ENCODE assay signal across 15 cellular contexts in the genomic region with DNA sequence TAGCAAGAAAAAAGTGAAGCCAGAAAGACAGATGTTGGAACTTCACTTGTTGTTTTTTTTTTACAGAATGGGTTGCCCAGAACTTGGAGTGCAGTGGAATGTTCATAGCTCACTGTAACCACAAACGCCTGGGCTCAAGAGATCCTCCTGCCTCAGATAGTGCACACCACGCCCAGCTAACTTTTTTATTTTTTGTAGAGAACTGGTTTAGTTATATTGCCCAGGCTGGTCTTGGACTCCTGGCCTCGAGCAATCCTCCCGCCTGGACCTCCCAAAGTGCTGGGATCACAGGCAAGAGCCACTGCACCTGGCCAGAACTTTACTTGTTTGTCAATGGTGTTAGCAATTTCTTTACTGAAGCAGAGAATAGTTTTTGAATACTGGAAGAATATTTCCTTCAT. TPM values are rescaled to one million over a fixed set of nuclear protein-coding genes. Genes with fewer than 3 reads are reported as not detected.
DNase-seq lines count a peak whose midpoint lies in the region; ATAC-seq and TF ChIP-seq lines count a peak whose summit lies in the region.
"Had no signal": no experiment of that assay in that cellular context is flagged by ENCODE, and none has a peak within 500 bp of the region (broad histone marks: within the 10 kb centered on the region; RNA-seq: fewer than 3 reads in every experiment).

No MANE protein-coding gene starts in this region.

- intact Hi-C loops in upper lobe of right lung (cut with DNase I), result no loop called here

- no peak for TF ChIP-seq CTCF in upper lobe of right lung (IDR thresholded peaks at IDR 0.05)

- H3K27me3 ChIP-seq in upper lobe of right lung, result no peaks in the 10 kb centered on the region

- ATAC-seq in upper lobe of right lung, result peak; percentile 22
- ATAC-seq: activated CD8-positive, alpha-beta memory T cell treated with anti-CD3 and anti-CD28 coated beads, Interleukin-2, amount 10 ng/mL, durations not matched to agents 7 days and 5 days had no signal

- DNase-seq in HCEC 1CT, result peak; percentile 21
- peak; percentile 73 for DNase-seq in amniotic epithelial cell (ENCODE audit: low read depth)
- DNase-seq in glomerular visceral epithelial cell (ENCODE audit: extremely low spot score), result peak; percentile 2
- no peak for DNase-seq in upper lobe of right lung
- DNase-seq in activated CD4-positive, alpha-beta T cell treated with anti-CD3 and anti-CD28 coated beads for 1 hour, result no peak
- DNase-seq in AML-193 (lab: John Stamatoyannopoulos, UW), result no peak
- DNase-seq in kidney tubule cell (ENCODE audit: low spot score), result no peak
- DNase-seq: activated CD4-positive, CD25-positive, alpha-beta regulatory T cell treated with anti-CD3 and anti-CD28 coated beads, Interleukin-2, amount 50 U/mL, for 72 hours; activated CD8-positive, alpha-beta memory T cell treated with anti-CD3 and anti-CD28 coated beads, Interleukin-2, amount 10 ng/mL, durations not matched to agents 7 days and 5 days; activated naive CD4-positive, alpha-beta T cell treated with anti-CD3 and anti-CD28 coated beads, Interleukin-2, amount 10 ng/mL, durations not matched to agents 7 days and 5 days; CD4-positive, alpha-beta T cell; effector CD4-positive, alpha-beta T cell; foreskin melanocyte; nephron progenitor cell had no signal

- no peaks in the 10 kb centered on the region for H3K4me1 ChIP-seq in upper lobe of right lung

- no peak overlapping the region for H3K4me3 ChIP-seq in upper lobe of right lung

- no peak overlapping the region for H3K27ac ChIP-seq in upper lobe of right lung
- H3K27ac ChIP-seq: RWPE1 had no signal

- no peaks in the 10 kb centered on the region for H3K36me3 ChIP-seq in upper lobe of right lung

- no peaks in the 10 kb centered on the region for H3K9me3 ChIP-seq in upper lobe of right lung

RNA-seq across cellular contexts. Expression of a gene that starts 11.9 kb away (rescaled TPM):
- 2.1 TPM for total RNA-seq in upper lobe of right lung

RNA-seq across cellular contexts. Expression of a gene that starts 58.4 kb away (rescaled TPM):
- 21.3 TPM for total RNA-seq in upper lobe of right lung

Comparison
In these comparisons a context has a peak if more than half of its experiments do, and no peak if none do; other contexts are left out.
1. DNase-seq: peak in HCEC 1CT (single experiment), amniotic epithelial cell (single experiment) and glomerular visceral epithelial cell (single experiment); none in upper lobe of right lung (single experiment), activated CD4-positive, alpha-beta T cell treated with anti-CD3 and anti-CD28 coated beads for 1 hour (single experiment), AML-193 (0 of 2) and kidney tubule cell (single experiment).